In the genomic region with DNA sequence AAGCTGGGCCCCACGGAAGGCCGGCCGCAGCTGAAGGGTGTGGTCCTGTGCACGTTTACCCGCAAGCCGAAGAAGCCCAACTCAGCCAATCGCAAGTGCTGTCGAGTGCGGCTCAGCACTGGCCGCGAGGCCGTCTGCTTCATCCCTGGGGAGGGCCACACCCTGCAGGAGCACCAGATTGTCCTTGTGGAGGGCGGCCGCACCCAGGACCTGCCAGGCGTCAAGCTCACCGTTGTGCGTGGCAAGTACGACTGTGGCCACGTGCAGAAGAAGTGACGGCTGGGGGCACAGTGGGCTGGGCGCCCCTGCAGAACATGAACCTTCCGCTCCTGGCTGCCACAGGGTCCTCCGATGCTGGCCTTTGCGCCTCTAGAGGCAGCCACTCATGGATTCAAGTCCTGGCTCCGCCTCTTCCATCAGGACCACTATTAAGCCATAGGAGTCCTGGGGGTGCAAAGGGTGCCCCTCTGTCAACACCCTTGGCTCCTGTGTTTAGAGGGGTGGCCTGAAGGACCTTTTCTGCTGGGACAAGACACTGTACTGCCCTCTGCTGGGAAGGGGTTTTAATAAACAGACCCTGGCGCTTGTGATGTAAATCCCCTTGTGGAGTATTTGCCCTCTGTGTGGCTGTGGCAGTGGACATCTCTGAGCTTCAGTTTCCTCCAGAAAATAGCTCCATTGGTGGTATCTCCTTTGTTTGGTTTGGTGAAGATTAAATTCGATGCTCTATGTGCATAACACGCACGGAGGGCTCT, we compare ENCODE assay signal across 8 cellular contexts. TPM values are rescaled to one million over a fixed set of nuclear protein-coding genes. Genes with fewer than 3 reads are reported as not detected.
DNase-seq lines count a peak whose midpoint lies in the region; ATAC-seq, FAIRE-seq and TF ChIP-seq lines count a peak whose summit lies in the region.

No MANE protein-coding gene starts in this region.

- H3K27ac ChIP-seq in breast epithelium (no peak overlapping the region), astrocyte (ENCODE audit: low read depth, low read length) (no peak overlapping the region), mesendoderm (ENCODE audit: low read depth, low read length) (no peak overlapping the region)

- no peaks in the 10 kb centered on the region for H3K36me3 ChIP-seq in breast epithelium
- H3K36me3 ChIP-seq in astrocyte (ENCODE audit: insufficient read depth, low read length), result peaks cover 4% of the 10 kb centered on the region
- peaks cover 1% of the 10 kb centered on the region for H3K36me3 ChIP-seq in mesendoderm (ENCODE audit: control insufficient read depth, insufficient read depth, low read length)

- H3K9me3 Mint-ChIP-seq in MCF 10A (ENCODE audit: unreplicated experiment) (peaks cover 7% of the 10 kb centered on the region), astrocyte (ENCODE audit: unreplicated experiment) (peaks cover 11% of the 10 kb centered on the region)

- H3K79me2 ChIP-seq in astrocyte (ENCODE audit: insufficient read depth, low read length), result peaks cover 41% of the 10 kb centered on the region
- H3K79me2 ChIP-seq in mesendoderm (ENCODE audit: control insufficient read depth, insufficient read depth, low read length), result peaks cover 17% of the 10 kb centered on the region

- no TSS peak for BruUV-seq in MCF 10A (replicated peaks; lab: Mats Ljungman, UMichigan)

- H3K9ac ChIP-seq in astrocyte (ENCODE audit: low read length) (no peak overlapping the region), mesendoderm (ENCODE audit: low read length) (no peak overlapping the region)

- FAIRE-seq in astrocyte (lab: Jason Lieb, UNC), result no peak

- no peak overlapping the region for H2AK5ac ChIP-seq in mesendoderm (ENCODE audit: low read length)

- H2AFZ ChIP-seq in astrocyte (ENCODE audit: low read depth, low read length), result no peak overlapping the region

- H3K23ac ChIP-seq in mesendoderm (ENCODE audit: low read length), result no peak overlapping the region

- no peaks in the 10 kb centered on the region for H3K27me3 ChIP-seq in breast epithelium
- H3K27me3 ChIP-seq in astrocyte (ENCODE audit: insufficient read depth, low read length), result no peaks in the 10 kb centered on the region
- no peaks in the 10 kb centered on the region for H3K27me3 ChIP-seq in mesendoderm (ENCODE audit: insufficient read depth, low read length, poor library complexity)

- H3K9me3 ChIP-seq in breast epithelium, result no peaks in the 10 kb centered on the region
- no peaks in the 10 kb centered on the region for H3K9me3 ChIP-seq in astrocyte (ENCODE audit: insufficient read depth, low read depth, low read length)

- no peak overlapping the region for H3K56ac ChIP-seq in mesendoderm (ENCODE audit: low read length)

- H4K8ac ChIP-seq in mesendoderm (ENCODE audit: low read depth, low read length), result no peak overlapping the region

- H3K4ac ChIP-seq in mesendoderm (ENCODE audit: low read depth, low read length), result no peak overlapping the region

- H3K4me1 Mint-ChIP-seq in MCF 10A (ENCODE audit: insufficient read depth, unreplicated experiment) (peaks cover 14% of the 10 kb centered on the region), astrocyte (ENCODE audit: low read depth, unreplicated experiment) (peaks cover 2% of the 10 kb centered on the region)

- H3K27ac Mint-ChIP-seq in MCF 10A (ENCODE audit: low read depth, unreplicated experiment) (no peak overlapping the region), astrocyte (ENCODE audit: unreplicated experiment) (no peak overlapping the region)

- H3K4me3 Mint-ChIP-seq in MCF 10A (ENCODE audit: unreplicated experiment) (peak overlapping the region; percentile 85), astrocyte (ENCODE audit: unreplicated experiment) (peak overlapping the region; percentile 70)

- no peak overlapping the region for H3K18ac ChIP-seq in mesendoderm (ENCODE audit: low read length)

- H3K27me3 Mint-ChIP-seq in MCF 10A (ENCODE audit: insufficient read depth, unreplicated experiment) (no peaks in the 10 kb centered on the region), astrocyte (ENCODE audit: low read depth, unreplicated experiment) (no peaks in the 10 kb centered on the region)

- CTCF ChIA-PET in MCF 10A (lab: Yijun Ruan, JAX), result interaction anchor here (0.6 to 1.1 kb wide), 8 partner anchors 42 to 1861 kb away, joined by 3 to 4 read pairs (median 3); no protein-coding TSS in a partner anchor

- TF ChIP-seq CTCF in MCF 10A (IDR thresholded peaks at IDR 0.05; ENCODE audit: unreplicated experiment) (peak; percentile 27), breast epithelium (IDR thresholded peaks at IDR 0.05) (peak in 1 of 3 donors; percentile 13), astrocyte (IDR thresholded peaks at IDR 0.05; ENCODE audit: insufficient read depth, low read depth, low read length) (peak; percentile 33)

- H4K5ac ChIP-seq in mesendoderm (ENCODE audit: low read length), result no peak overlapping the region

- POLR2A ChIA-PET in MCF 10A (lab: Yijun Ruan, JAX), result interaction anchor here (0.6 to 3.3 kb wide), 4 partner anchors 32 to 1043 kb away, joined by 3 to 31 read pairs (median 6); a partner anchor contains a TSS

- no CpG with 5 or more reads among the region's 29 CpGs for WGBS in mesendoderm (ENCODE audit: extremely low coverage, insufficient coverage, low lambda C conversion rate)

- DNase-seq in MCF 10A (ENCODE audit: unreplicated experiment), result peak; percentile 30
- no peak for DNase-seq in breast epithelium (ENCODE audit: low spot score in 2 of 2)
- DNase-seq in NCI-H1694 (lab: John Stamatoyannopoulos, UW), result peak; percentile 18
- peak; percentile 28 for DNase-seq in astrocyte (ENCODE audit: low read depth)
- peak; percentile 67 for DNase-seq in mesendoderm
- no peak for DNase-seq in HCEC 1CT
- DNase-seq in NCI-H2029 (lab: John Stamatoyannopoulos, UW), result no peak

- TF ChIP-seq POLR2A in breast epithelium (IDR thresholded peaks at IDR 0.05), result no peak

- H3K4me2 ChIP-seq in astrocyte (ENCODE audit: low read length) (no peak overlapping the region), mesendoderm (ENCODE audit: low read length) (no peak overlapping the region)

- H3K36me3 Mint-ChIP-seq in MCF 10A (ENCODE audit: insufficient read depth, unreplicated experiment), result peaks cover 18% of the 10 kb centered on the region
- H3K36me3 Mint-ChIP-seq in astrocyte (ENCODE audit: low read depth, unreplicated experiment), result peaks cover 15% of the 10 kb centered on the region

- peaks cover 15% of the 10 kb centered on the region for H4K20me1 ChIP-seq in astrocyte (ENCODE audit: insufficient read depth, low read length)

- no peak overlapping the region for H2BK120ac ChIP-seq in mesendoderm (ENCODE audit: low read depth, low read length)

- peaks cover 12% of the 10 kb centered on the region for H3K79me1 ChIP-seq in mesendoderm (ENCODE audit: low read length)

- H2BK5ac ChIP-seq in mesendoderm (ENCODE audit: low read length), result no peak overlapping the region

- no peak for ATAC-seq in GM21717 (IDR thresholded peaks at IDR 0.05; ENCODE audit: unreplicated experiment)

- no peak overlapping the region for H2BK15ac ChIP-seq in mesendoderm (replicated peaks; ENCODE audit: low read depth)

- intact Hi-C loops in MCF 10A (cut with micrococcal nuclease), result loop anchor here (10.0 kb wide), 1 partner anchor 698 kb away; no protein-coding TSS in a partner anchor
- intact Hi-C loops in breast epithelium (cut with DNase I; ENCODE audit: low total_unique reads), result no loop called here

- H3K4me1 ChIP-seq in breast epithelium (peaks cover 0 to 8% of the 10 kb centered on the region in 2 donors), astrocyte (ENCODE audit: insufficient read depth, low read length) (peaks cover 10% of the 10 kb centered on the region), mesendoderm (ENCODE audit: control insufficient read depth, low read depth, low read length) (peaks cover 2% of the 10 kb centered on the region)

- H3K4me3 ChIP-seq in breast epithelium, result no peak overlapping the region
- H3K4me3 ChIP-seq in astrocyte (ENCODE audit: insufficient read depth, low read depth, low read length), result no peak overlapping the region
- H3K4me3 ChIP-seq in mesendoderm (ENCODE audit: low read length), result no peak overlapping the region

RNA-seq across cellular contexts. Expression of a gene that starts 1.9 kb away (rescaled TPM):
- 38.1 and 53.3 TPM in 2 replicates for total RNA-seq in MCF 10A (2022)
- 10 to 100 TPM; 27.5 to 41.0 (median 29.3) TPM for total RNA-seq in breast epithelium
- total RNA-seq in astrocyte, result 57.5 and 59.5 TPM in 2 replicates
- 83.2 TPM for polyA plus RNA-seq in mesendoderm (2013, experiment 1 of 2)
- 84.8 TPM for polyA plus RNA-seq in mesendoderm (2013, experiment 2 of 2)

RNA-seq across cellular contexts. Expression of a gene that starts 2.0 kb away (rescaled TPM):
- total RNA-seq in MCF 10A (2022), result 9.3 and 23.6 TPM in 2 replicates
- 10 to 100 TPM; 10.9 to 22.6 (median 18.9) TPM for total RNA-seq in breast epithelium
- total RNA-seq in astrocyte, result 21.1 and 24.8 TPM in 2 replicates
- 53.0 TPM for polyA plus RNA-seq in mesendoderm (2013, experiment 1 of 2)
- 44.1 TPM for polyA plus RNA-seq in mesendoderm (2013, experiment 2 of 2)

RNA-seq across cellular contexts. Expression of a gene that starts 20.6 kb away (rescaled TPM):
- total RNA-seq in MCF 10A (2022) (0.39 TPM in 1 of 2 replicates, not detected in the other), breast epithelium (under 1 TPM in 2 of 3 donors, not detected in 1; 0.64 to 0.88 TPM), astrocyte (0.36 and 0.89 TPM in 2 replicates)
- polyA plus RNA-seq in mesendoderm (2013, experiment 1 of 2), result 0.17 TPM
- 0.17 TPM for polyA plus RNA-seq in mesendoderm (2013, experiment 2 of 2)

RNA-seq across cellular contexts. Expression of a gene that starts 32.8 kb away (rescaled TPM):
- total RNA-seq in MCF 10A (2022), result 45.1 and 45.4 TPM in 2 replicates
- total RNA-seq in breast epithelium, result 10 to 100 TPM; 15.7 to 29.2 (median 19.6) TPM
- total RNA-seq in astrocyte, result 19.3 and 21.7 TPM in 2 replicates
- 32.5 TPM for polyA plus RNA-seq in mesendoderm (2013, experiment 1 of 2)
- 33.1 TPM for polyA plus RNA-seq in mesendoderm (2013, experiment 2 of 2)

RNA-seq across cellular contexts. Expression of a gene that starts 33.2 kb away (rescaled TPM):
- total RNA-seq in MCF 10A (2022) (35.5 and 37.4 TPM in 2 replicates), breast epithelium (10 to 100 TPM; 61.8 to 92.3 (median 88.2) TPM), astrocyte (35.3 and 35.7 TPM in 2 replicates)
- 5.4 TPM for polyA plus RNA-seq in mesendoderm (2013, experiment 1 of 2)
- polyA plus RNA-seq in mesendoderm (2013, experiment 2 of 2), result 5.4 TPM

Comparison
In these comparisons a context has a peak if more than half of its experiments do, and no peak if none do; other contexts are left out.
1. DNase-seq: peak in MCF 10A (single experiment), NCI-H1694 (single experiment), astrocyte (single experiment) and mesendoderm (single experiment); none in breast epithelium (0 of 2), HCEC 1CT (single experiment) and NCI-H2029 (single experiment).